ENCODE assay signal across 39 cellular contexts in genomic region chr10:114019226-114019625, GRCh38. TPM values are rescaled to one million over a fixed set of nuclear protein-coding genes. Genes with fewer than 3 reads are reported as not detected.
"Had no signal": no experiment of that assay in that cellular context is flagged by ENCODE, and none has a peak within 500 bp of the region (broad histone marks: within the 10 kb centered on the region; RNA-seq: fewer than 3 reads in every experiment).

No MANE protein-coding gene starts in this region.

- H3K4me1 ChIP-seq: ascending aorta, body of pancreas, breast epithelium had no signal

- H3K27ac Mint-ChIP-seq: activated naive CD4-positive, alpha-beta T cell treated with anti-CD3 and anti-CD28 coated beads for 36 hours; activated naive CD4-positive, alpha-beta T cell treated with anti-CD3 and anti-CD28 coated beads, Interleukin-2, amount 10 ng/mL, durations not matched to agents 7 days and 5 days; activated naive CD4-positive, alpha-beta T cell treated with anti-CD3 and anti-CD28 coated beads, Interleukin-2, amount 50 U/mL, for 24 hours; activated naive CD4-positive, alpha-beta T cell treated with anti-CD3 and anti-CD28 coated beads, Interleukin-2, amount 50 U/mL, for 72 hours; activated naive CD8-positive, alpha-beta T cell; activated naive CD8-positive, alpha-beta T cell treated with anti-CD3 and anti-CD28 coated beads for 36 hours; activated naive CD8-positive, alpha-beta T cell treated with anti-CD3 and anti-CD28 coated beads, Interleukin-2, amount 50 U/mL, for 24 hours; activated T-cell treated with anti-CD3 and anti-CD28 coated beads, Interleukin-2, amount 50 U/mL, for 24 hours; activated T-cell treated with anti-CD3 and anti-CD28 coated beads, Interleukin-2, amount 50 U/mL, for 72 hours; activated T-helper 1 cell treated with anti-CD3 and anti-CD28 coated beads, Interleukin-12 subunit alpha, Interleukin-12 subunit beta, Interleukin-2, Interleukin-4 antibody, amounts not matched to agents 30 ng/mL and 10 ng/mL and 1 ng/mL, durations not matched to agents 14 hours and 24 hours and 36 hours; activated T-helper 17 cell treated with anti-CD3 and anti-CD28 coated beads, Interleukin-2, amount 50 U/mL, for 72 hours; activated T-helper 2 cell treated with anti-CD3 and anti-CD28 coated beads, Interferon-gamma antibody, Interleukin-2, Interleukin-4, amounts not matched to agents 10 μg/mL and 5 μg/mL and 100 μg/mL, durations not matched to agents 14 hours and 24 hours and 36 hours; brain had no signal

- H3K9me3 Mint-ChIP-seq: activated naive CD4-positive, alpha-beta T cell treated with anti-CD3 and anti-CD28 coated beads, Interleukin-2, amount 50 U/mL, for 24 hours; central memory CD8-positive, alpha-beta T cell had no signal

- H3K27me3 ChIP-seq: adrenal gland, ascending aorta, body of pancreas, brain microvascular endothelial cell, breast epithelium, cardiac muscle cell had no signal

- DNase-seq: activated effector memory CD4-positive, alpha-beta T cell treated with anti-CD3 and anti-CD28 coated beads, Interleukin-2, amount 50 U/mL, for 16 hours; activated effector memory CD4-positive, alpha-beta T cell treated with Interleukin-2 at 50 U/mL for 16 hours; activated gamma-delta T cell; activated gamma-delta T cell treated with Interleukin-2 at 50 U/mL for 16 hours; activated naive CD4-positive, alpha-beta T cell; activated naive CD4-positive, alpha-beta T cell treated with anti-CD3 and anti-CD28 coated beads for 36 hours; activated naive CD4-positive, alpha-beta T cell treated with anti-CD3 and anti-CD28 coated beads, Interleukin-2, amount 10 ng/mL, durations not matched to agents 7 days and 5 days; activated naive CD4-positive, alpha-beta T cell treated with anti-CD3 and anti-CD28 coated beads, Interleukin-2, amount 50 U/mL, for 16 hours; activated naive CD4-positive, alpha-beta T cell treated with Interleukin-2 at 50 U/mL for 16 hours; activated naive CD8-positive, alpha-beta T cell treated with anti-CD3 and anti-CD28 coated beads for 36 hours; activated naive CD8-positive, alpha-beta T cell treated with anti-CD3 and anti-CD28 coated beads, Interleukin-2, amount 10 ng/mL, durations not matched to agents 7 days and 5 days; activated naive CD8-positive, alpha-beta T cell treated with anti-CD3 and anti-CD28 coated beads, Interleukin-2, amount 50 U/mL, for 24 hours; activated T-cell treated with anti-CD3 and anti-CD28 coated beads, Interleukin-2, amount 50 U/mL, for 1 hour; activated T-cell treated with anti-CD3 and anti-CD28 coated beads, Interleukin-2, amount 50 U/mL, for 24 hours; activated T-cell treated with anti-CD3 and anti-CD28 coated beads, Interleukin-2, amount 50 U/mL, for 4 hours; activated T-cell treated with anti-CD3 and anti-CD28 coated beads, Interleukin-2, amount 50 U/mL, for 48 hours; activated T-cell treated with anti-CD3 and anti-CD28 coated beads, Interleukin-2, amount 50 U/mL, for 72 hours; adrenal gland; amniotic stem cell; amygdala; anterior cingulate cortex; aorta; body of pancreas; brain microvascular endothelial cell; central memory CD4-positive, alpha-beta T cell; cerebellar nuclear complex had no signal

- FAIRE-seq: astrocyte, bronchial epithelial cell had no signal

- H3K36me3 Mint-ChIP-seq: activated naive CD4-positive, alpha-beta T cell treated with anti-CD3 and anti-CD28 coated beads, Interleukin-2, amount 50 U/mL, for 24 hours; activated naive CD4-positive, alpha-beta T cell treated with anti-CD3 and anti-CD28 coated beads, Interleukin-2, amount 50 U/mL, for 72 hours; activated naive CD8-positive, alpha-beta T cell treated with anti-CD3 and anti-CD28 coated beads for 36 hours; brain had no signal

- H3K4me3 ChIP-seq: adrenal gland, ascending aorta, body of pancreas, breast epithelium, cardiac muscle cell had no signal

- H3K36me3 ChIP-seq: adrenal gland, ascending aorta, brain microvascular endothelial cell, breast epithelium, cardiac muscle cell had no signal

- H3K4me3 Mint-ChIP-seq: activated naive CD4-positive, alpha-beta T cell treated with anti-CD3 and anti-CD28 coated beads for 36 hours; activated naive CD4-positive, alpha-beta T cell treated with anti-CD3 and anti-CD28 coated beads, Interleukin-2, amount 10 ng/mL, durations not matched to agents 7 days and 5 days; activated naive CD4-positive, alpha-beta T cell treated with anti-CD3 and anti-CD28 coated beads, Interleukin-2, amount 50 U/mL, for 24 hours; activated naive CD8-positive, alpha-beta T cell; activated naive CD8-positive, alpha-beta T cell treated with anti-CD3 and anti-CD28 coated beads for 36 hours; activated naive CD8-positive, alpha-beta T cell treated with anti-CD3 and anti-CD28 coated beads, Interleukin-2, amount 10 ng/mL, durations not matched to agents 7 days and 5 days; activated naive CD8-positive, alpha-beta T cell treated with anti-CD3 and anti-CD28 coated beads, Interleukin-2, amount 50 U/mL, for 24 hours; activated T-cell treated with anti-CD3 and anti-CD28 coated beads, Interleukin-2, amount 50 U/mL, for 24 hours; activated T-cell treated with anti-CD3 and anti-CD28 coated beads, Interleukin-2, amount 50 U/mL, for 4 hours; activated T-cell treated with anti-CD3 and anti-CD28 coated beads, Interleukin-2, amount 50 U/mL, for 72 hours; activated T-helper 1 cell treated with anti-CD3 and anti-CD28 coated beads, Interleukin-12 subunit alpha, Interleukin-12 subunit beta, Interleukin-2, Interleukin-4 antibody, amounts not matched to agents 30 ng/mL and 10 ng/mL and 1 ng/mL, durations not matched to agents 14 hours and 24 hours and 36 hours; activated T-helper 17 cell treated with anti-CD3 and anti-CD28 coated beads, Interleukin-2, amount 50 U/mL, for 72 hours; brain; central memory CD8-positive, alpha-beta T cell had no signal

- ATAC-seq: activated naive CD4-positive, alpha-beta T cell treated with anti-CD3 and anti-CD28 coated beads, Interleukin-2, amount 50 U/mL, for 72 hours; activated naive CD8-positive, alpha-beta T cell treated with anti-CD3 and anti-CD28 coated beads, Interleukin-2, amount 50 U/mL, for 24 hours; activated T-cell treated with anti-CD3 and anti-CD28 coated beads, Interleukin-2, amount 50 U/mL, for 4 hours; activated T-cell treated with anti-CD3 and anti-CD28 coated beads, Interleukin-2, amount 50 U/mL, for 72 hours; activated T-helper 17 cell treated with anti-CD3 and anti-CD28 coated beads, Interleukin-2, amount 50 U/mL, for 72 hours; body of pancreas had no signal

- H3K4me1 Mint-ChIP-seq: activated T-helper 17 cell treated with anti-CD3 and anti-CD28 coated beads, Interleukin-2, amount 50 U/mL, for 72 hours had no signal

- H3K9me3 ChIP-seq: adrenal gland, ascending aorta had no signal

- H3K27ac ChIP-seq: adrenal gland, ascending aorta, body of pancreas, brain microvascular endothelial cell, breast epithelium, cardiac muscle cell had no signal

RNA-seq across cellular contexts. Expression of gene ADRB1, which starts 24.4 kb away (rescaled TPM):
- total RNA-seq: activated naive CD4-positive, alpha-beta T cell treated with anti-CD3 and anti-CD28 coated beads for 36 hours; activated naive CD4-positive, alpha-beta T cell treated with anti-CD3 and anti-CD28 coated beads, Interleukin-2, amount 50 U/mL, for 72 hours; activated T-cell treated with anti-CD3 and anti-CD28 coated beads, Interleukin-2, amount 50 U/mL, for 72 hours; activated T-helper 1 cell treated with anti-CD3 and anti-CD28 coated beads, Interleukin-12 subunit alpha, Interleukin-12 subunit beta, Interleukin-2, Interleukin-4 antibody, amounts not matched to agents 30 ng/mL and 10 ng/mL and 1 ng/mL, durations not matched to agents 14 hours and 24 hours and 36 hours; activated T-helper 17 cell treated with anti-CD3 and anti-CD28 coated beads, Interleukin-2, amount 50 U/mL, for 72 hours; activated T-helper 2 cell treated with anti-CD3 and anti-CD28 coated beads, Interferon-gamma antibody, Interleukin-2, Interleukin-4, amounts not matched to agents 10 μg/mL and 5 μg/mL and 100 μg/mL, durations not matched to agents 14 hours and 24 hours and 36 hours; ascending aorta had no signal
